8 cellular contexts compared by ENCODE assay signal in genomic region chr2:96485751-96486643, GRCh38. TPM values are rescaled to one million over a fixed set of nuclear protein-coding genes. Genes with fewer than 3 reads are reported as not detected.
DNase-seq lines count a peak whose midpoint lies in the region; ATAC-seq and TF ChIP-seq lines count a peak whose summit lies in the region.

No MANE protein-coding gene starts in this region.

- H3K4me3 ChIP-seq in AG09309 (ENCODE audit: control insufficient read depth, low read depth, low read length), result peak overlapping the region; percentile 41

- ATAC-seq in GM19025 (IDR thresholded peaks at IDR 0.05; ENCODE audit: low read depth, unreplicated experiment) (peak; percentile 90), HG03196 (IDR thresholded peaks at IDR 0.05; ENCODE audit: unreplicated experiment) (peak; percentile 87)

- TF ChIP-seq CTCF in AG09309 (IDR thresholded peaks at IDR 0.05; ENCODE audit: control insufficient read depth, insufficient read depth, low read depth, low read length, missing control alignments), result no peak

- intact Hi-C loops in head of caudate nucleus (cut with DNase I), result no loop called here

- DNase-seq in AG09309 (ENCODE audit: low read depth) (peak; percentile 37), RPMI7951 (ENCODE audit: low read depth) (peak; percentile 82), head of caudate nucleus (peak in 33 of 42 donors; percentile 23 to 80 (median 47)), pulmonary artery endothelial cell (ENCODE audit: low read depth, low spot score) (peak; percentile 91), ureter (ENCODE audit: low spot score) (peak; percentile 75)
- DNase-seq in activated naive CD4-positive, alpha-beta T cell treated with Interleukin-2 at 50 U/mL for 16 hours, result peak; percentile 85

RNA-seq across cellular contexts. Expression of gene NEURL3, which starts 19.2 kb away (rescaled TPM):
- 0.48 TPM in 1 of 2 replicates, not detected in the other for total RNA-seq in RPMI7951 (2014; rRNA removed; shearing (Covaris generic))
- total RNA-seq in pulmonary artery endothelial cell, result not detected in 2 replicates
- total RNA-seq in ureter, result 0.70 TPM

RNA-seq across cellular contexts. Expression of gene ARID5A, which starts 50.6 kb away (rescaled TPM):
- 9.0 and 12.6 TPM in 2 replicates for total RNA-seq in RPMI7951 (2014; rRNA removed; shearing (Covaris generic))
- 10.0 and 10.9 TPM in 2 replicates for total RNA-seq in pulmonary artery endothelial cell
- total RNA-seq in ureter, result 36.6 TPM

Comparison
In these comparisons a context has a peak if more than half of its experiments do, and no peak if none do; other contexts are left out.
1. Peak in every context shown above with its lines: DNase-seq, ATAC-seq and H3K4me3 ChIP-seq.
2. DNase-seq: peak in every context shown above with its lines; median percentile 91 in pulmonary artery endothelial cell; 85 in activated naive CD4-positive, alpha-beta T cell treated with Interleukin-2 at 50 U/mL for 16 hours; 82 in RPMI7951; 75 in ureter; 47 in head of caudate nucleus; 37 in AG09309.